ENCODE assay signal across 15 cellular contexts in the genomic region with DNA sequence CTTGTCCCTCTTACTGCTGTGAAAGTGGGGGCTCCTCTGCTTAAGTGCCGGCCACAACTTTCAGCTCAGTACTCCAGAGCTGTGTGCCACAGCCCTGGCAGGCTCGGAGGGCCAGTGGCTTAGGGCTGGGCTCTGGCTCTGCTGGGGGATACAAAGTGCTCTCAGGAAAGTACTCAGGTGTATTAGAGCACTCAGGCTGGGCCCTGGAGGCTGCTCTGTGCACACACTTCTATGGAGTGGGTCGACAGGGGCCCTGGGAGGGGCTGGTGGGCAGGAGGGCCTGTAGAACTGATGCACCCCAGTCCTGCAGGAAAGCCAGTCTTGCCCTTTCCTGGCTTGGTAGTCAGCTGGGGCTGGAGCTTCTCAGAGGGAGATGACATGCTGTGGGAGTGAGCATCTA. TPM values are rescaled to one million over a fixed set of nuclear protein-coding genes. Genes with fewer than 3 reads are reported as not detected.
DNase-seq lines count a peak whose midpoint lies in the region; ATAC-seq and TF ChIP-seq lines count a peak whose summit lies in the region.
"Had no signal": no experiment of that assay in that cellular context is flagged by ENCODE, and none has a peak within 500 bp of the region (broad histone marks: within the 10 kb centered on the region; RNA-seq: fewer than 3 reads in every experiment).

No MANE protein-coding gene starts in this region.

- no peak overlapping the region for H4K91ac ChIP-seq in IMR-90 (ENCODE audit: insufficient read depth, low read depth, low read length)
- H4K91ac ChIP-seq in neuronal stem cell (ENCODE audit: low read depth, low read length, poor library complexity) = no peak overlapping the region

- H2BK12ac ChIP-seq in neuronal stem cell (ENCODE audit: low read length) = no peak overlapping the region

- H2AK5ac ChIP-seq in IMR-90 (ENCODE audit: low read depth, low read length) (no peak overlapping the region), neuronal stem cell (ENCODE audit: low read depth, low read length) (no peak overlapping the region)

- H3K9me1 ChIP-seq in IMR-90 (ENCODE audit: insufficient read depth, low read length) = no peaks in the 10 kb centered on the region; the same call in 1 of the 2 replicates

- H3K27ac ChIP-seq in IMR-90 (ENCODE audit: insufficient read depth, low read length) = no peak overlapping the region
- H3K27ac ChIP-seq in neuronal stem cell (replicated peaks; ENCODE audit: low read length) = no peak overlapping the region
- no peak overlapping the region for H3K27ac ChIP-seq in dorsolateral prefrontal cortex
- H3K27ac ChIP-seq: A549, C4-2B had no signal

- CTCF ChIA-PET in IMR-90 (lab: Yijun Ruan, JAX) = interaction anchor here (1.2 to 2.0 kb wide), 2 partner anchors 12 to 296 kb away, joined by 3 to 6 read pairs; no protein-coding TSS in a partner anchor

- no peaks in the 10 kb centered on the region for H3K4me1 Mint-ChIP-seq in chondrocyte (ENCODE audit: low read depth)
- H3K4me1 Mint-ChIP-seq: CD4-positive, alpha-beta memory T cell had no signal

- no peak overlapping the region for H3K14ac ChIP-seq in IMR-90 (replicated peaks; ENCODE audit: low read depth, low read length)
- H3K14ac ChIP-seq in neuronal stem cell (ENCODE audit: low read length) = no peak overlapping the region

- H2BK15ac ChIP-seq in IMR-90 (ENCODE audit: low read depth, low read length) = no peak overlapping the region
- H2BK15ac ChIP-seq in neuronal stem cell (ENCODE audit: low read length) = no peak overlapping the region

- no peak overlapping the region for H2BK5ac ChIP-seq in IMR-90 (ENCODE audit: low read depth, low read length, poor library complexity, severe bottlenecking)
- no peak overlapping the region for H2BK5ac ChIP-seq in neuronal stem cell (ENCODE audit: low read length)

- peaks cover 35% of the 10 kb centered on the region for H3K9me3 Mint-ChIP-seq in chondrocyte (ENCODE audit: low read depth)

- H3K23ac ChIP-seq in IMR-90 (ENCODE audit: low read depth, low read length) (no peak overlapping the region), neuronal stem cell (ENCODE audit: low read depth, low read length, poor library complexity) (peak overlapping the region; percentile 30)

- H3K4ac ChIP-seq in IMR-90 (ENCODE audit: low read depth, low read length) = no peak overlapping the region
- H3K4ac ChIP-seq in neuronal stem cell (ENCODE audit: low read length) = no peak overlapping the region

- dilution Hi-C loops in IMR-90 (cut with HindIII; ENCODE audit: low sequenced_read_pairs, unreplicated experiment) = no loop called here

- no peaks in the 10 kb centered on the region for H3K27me3 Mint-ChIP-seq in chondrocyte (ENCODE audit: low read depth)

- H3K4me3 Mint-ChIP-seq in chondrocyte (ENCODE audit: unreplicated experiment) = no peak overlapping the region
- H3K4me3 Mint-ChIP-seq: CD4-positive, alpha-beta memory T cell; HFFc6 had no signal

- in situ Hi-C loops in IMR-90 (cut with MboI; ENCODE audit: low sequenced_read_pairs) = loop anchor here (10.0 kb wide), 1 partner anchor 753 kb away; the partner anchor contains the start of gene RSPO3

- TF ChIP-seq RAD21 in IMR-90 (IDR thresholded peaks at IDR 0.05; ENCODE audit: low read length) = no peak

- no peak overlapping the region for H3K9ac ChIP-seq in IMR-90 (ENCODE audit: low read depth, low read length)
- H3K9ac ChIP-seq in neuronal stem cell (ENCODE audit: low read depth, low read length, poor library complexity) = no peak overlapping the region

- WGBS in IMR-90 (ENCODE audit: extremely low coverage in 2 of 2, insufficient read length in 1 of 2), 2 experiments = 100% methylated on average over 1 of the region's 3 CpGs; no CpG with 5 or more reads in 1 of the 2 experiments
- WGBS in neuronal stem cell (ENCODE audit: extremely low coverage in 2 of 2, insufficient read length in 2 of 2, insufficient replicate concordance in 1 of 2), 2 donors = no CpG with 5 or more reads among the region's 3 CpGs

- no peak overlapping the region for H4K8ac ChIP-seq in IMR-90 (ENCODE audit: low read depth in 2 of 2, low read length in 2 of 2)
- no peak overlapping the region for H4K8ac ChIP-seq in neuronal stem cell (ENCODE audit: low read depth, low read length)

- no peak overlapping the region for H3K4me3 ChIP-seq in IMR-90 (ENCODE audit: insufficient read depth, low read depth, low read length)
- H3K4me3 ChIP-seq in neuronal stem cell (ENCODE audit: low read length in 2 of 2) = no peak overlapping the region
- H3K4me3 ChIP-seq in dorsolateral prefrontal cortex = no peak overlapping the region
- H3K4me3 ChIP-seq: A549, GM12878 had no signal

- no peaks in the 10 kb centered on the region for H3K79me1 ChIP-seq in IMR-90 (ENCODE audit: low read depth in 1 of 2, low read length in 2 of 2)
- no peaks in the 10 kb centered on the region for H3K79me1 ChIP-seq in neuronal stem cell (ENCODE audit: low read depth, low read length)

- intact Hi-C loops in IMR-90 (cut with micrococcal nuclease) = loop anchor here (1.0 to 5.0 kb wide), 5 partner anchors 295 to 825 kb away; no protein-coding TSS in a partner anchor
- intact Hi-C loops in dorsolateral prefrontal cortex (cut with DNase I) = no loop called here

- ATAC-seq in IMR-90 (ENCODE audit: low read depth) (no peak), HG03280 (IDR thresholded peaks at IDR 0.05; ENCODE audit: unreplicated experiment) (no peak)
- ATAC-seq: A549 had no signal

- peak overlapping the region; percentile 23 for H2AK9ac ChIP-seq in IMR-90 (replicated peaks; ENCODE audit: low read depth, low read length, poor library complexity)

- H3K27me3 ChIP-seq in IMR-90 (ENCODE audit: control insufficient read depth, insufficient read depth, low read length) (no peaks in the 10 kb centered on the region), neuronal stem cell (ENCODE audit: control insufficient read depth in 3 of 3, insufficient read depth in 3 of 3, low read depth in 1 of 3, low read length in 3 of 3) (no peaks in the 10 kb centered on the region), dorsolateral prefrontal cortex (no peaks in the 10 kb centered on the region)
- H3K27me3 ChIP-seq: BE2C had no signal

- no peak overlapping the region for H2BK120ac ChIP-seq in IMR-90 (ENCODE audit: low read depth, low read length)
- H2BK120ac ChIP-seq in neuronal stem cell (ENCODE audit: low read depth, low read length) = no peak overlapping the region

- TF ChIP-seq POLR2A in IMR-90 (IDR thresholded peaks at IDR 0.05; ENCODE audit: low read depth, low read length) = no peak

- H3K18ac ChIP-seq in IMR-90 (ENCODE audit: low read depth, low read length) (no peak overlapping the region), neuronal stem cell (ENCODE audit: low read length) (no peak overlapping the region)

- BruUV-seq in IMR-90 (replicated peaks; lab: Mats Ljungman, UMichigan) = no TSS peak

- H3K4me2 ChIP-seq in IMR-90 (ENCODE audit: low read depth, low read length) = no peak overlapping the region
- no peak overlapping the region for H3K4me2 ChIP-seq in neuronal stem cell (ENCODE audit: insufficient read depth, low read length, poor library complexity, severe bottlenecking)
- H3K4me2 ChIP-seq: A549 had no signal

- POLR2A ChIA-PET in IMR-90 (lab: Charles Lee; ENCODE audit: unreplicated experiment) = no interaction called here

- no peak overlapping the region for H2BK20ac ChIP-seq in IMR-90 (ENCODE audit: low read depth, low read length)

- no peaks in the 10 kb centered on the region for H4K20me1 ChIP-seq in IMR-90 (ENCODE audit: insufficient read depth, low read length)

- no peak for TF ChIP-seq CTCF in IMR-90 (conservative IDR thresholded peaks at IDR 0.05; ENCODE audit: low read depth, low read length)
- TF ChIP-seq CTCF in chondrocyte (IDR thresholded peaks at IDR 0.05) = no peak
- no peak for TF ChIP-seq CTCF in dorsolateral prefrontal cortex (IDR thresholded peaks at IDR 0.05 in 54 of 56, conservative IDR thresholded peaks at IDR 0.05 in 2 of 56; ENCODE audit: low read depth in 1 of 56, partially characterized antibody in 56 of 56)

- no peaks in the 10 kb centered on the region for H3K36me3 ChIP-seq in IMR-90 (ENCODE audit: control insufficient read depth, insufficient read depth, low read length)
- peaks cover 0 to 2% of the 10 kb centered on the region in 2 donors for H3K36me3 ChIP-seq in neuronal stem cell (replicated peaks in 1 of 2; ENCODE audit: control insufficient read depth in 2 of 2, insufficient read depth in 2 of 2, low read length in 2 of 2)
- H3K36me3 ChIP-seq: BE2C had no signal

- H3K4me1 ChIP-seq in IMR-90 (ENCODE audit: control insufficient read depth, insufficient read depth, low read length) = no peaks in the 10 kb centered on the region
- H3K4me1 ChIP-seq in neuronal stem cell (ENCODE audit: control insufficient read depth in 2 of 2, insufficient read depth in 1 of 2, low read depth in 1 of 2, low read length in 2 of 2) = no peaks in the 10 kb centered on the region
- H3K4me1 ChIP-seq: A549, BE2C had no signal

- DNase-seq in IMR-90 (no peak), chondrocyte (ENCODE audit: low spot score) (peak; percentile 72), neuronal stem cell (ENCODE audit: low spot score) (no peak), HT-29 (ENCODE audit: low spot score) (no peak), dorsolateral prefrontal cortex (no peak)
- DNase-seq in stimulated activated CD4-positive, alpha-beta T cell treated with anti-CD3 and anti-CD28 coated beads, Interleukin-2, amount 100 ng/mL, for 48 hours = no peak
- DNase-seq: BE2C; CD4-positive, alpha-beta memory T cell; DMS79; HCEC 1CT; HFFc6 had no signal

- no peak overlapping the region for H3K56ac ChIP-seq in IMR-90 (ENCODE audit: extremely low read depth, insufficient read depth, low read length)

- peaks cover 16% of the 10 kb centered on the region for H3K36me3 Mint-ChIP-seq in chondrocyte (ENCODE audit: low read depth)

- H3K9me3 ChIP-seq in IMR-90 (ENCODE audit: control insufficient read depth, insufficient read depth, low read length) = no peaks in the 10 kb centered on the region; the same call in 1 of the 2 replicates
- peaks cover 1 to 19% of the 10 kb centered on the region in 2 donors for H3K9me3 ChIP-seq in neuronal stem cell (replicated peaks in 1 of 2; ENCODE audit: control insufficient read depth in 2 of 2, insufficient read depth in 1 of 2, low read depth in 1 of 2, low read length in 2 of 2)
- H3K9me3 ChIP-seq: BE2C had no signal

- H3K27ac Mint-ChIP-seq in chondrocyte (ENCODE audit: unreplicated experiment) = no peak overlapping the region
- H3K27ac Mint-ChIP-seq: CD4-positive, alpha-beta memory T cell; HFFc6 had no signal

- H2AFZ ChIP-seq in IMR-90 (replicated peaks; ENCODE audit: low read length, poor library complexity) = peak overlapping the region; percentile 63
- no peak overlapping the region for H2AFZ ChIP-seq in neuronal stem cell (ENCODE audit: low read length)

- no peak overlapping the region for H4K5ac ChIP-seq in IMR-90 (ENCODE audit: low read depth, low read length)

RNA-seq across cellular contexts. Expression of gene CENPW, which starts 21.9 kb away (rescaled TPM):
- total RNA-seq in IMR-90 (2012; rRNA removed) (8.2 and 15.0 TPM in 2 replicates), chondrocyte (11.5 to 17.0 TPM (median 12.1 TPM) in 3 replicates), dorsolateral prefrontal cortex (1 to 10 TPM in 118 of 120 experiments, under 1 TPM in 1, not detected in 1; 0.97 to 9.6 (median 4.0) TPM)
- 19.3 and 22.7 TPM in 2 replicates for polyA plus RNA-seq in IMR-90 (2012; rRNA removed)
- 4.2 and 41.4 TPM in 2 replicates for polyA plus RNA-seq in IMR-90 (2012; cell fraction: cytosol; rRNA removed)
- 1.4 and 4.9 TPM in 2 replicates for polyA plus RNA-seq in IMR-90 (2012; cell fraction: nucleus; rRNA removed; ENCODE audit: low replicate concordance)
- polyA plus RNA-seq in neuronal stem cell (2013, experiment 1 of 2) = 70.8 TPM
- polyA plus RNA-seq in neuronal stem cell (2013, experiment 2 of 2) = 71.5 TPM
- 12.8 and 21.0 TPM in 2 replicates for total RNA-seq in HT-29 (2014; rRNA removed; shearing (Covaris generic))
